ENCODE assay signal across 38 cellular contexts in genomic region chr9:130942679-130943078, GRCh38. TPM values are rescaled to one million over a fixed set of nuclear protein-coding genes. Genes with fewer than 3 reads are reported as not detected.
"Had no signal": no experiment of that assay in that cellular context is flagged by ENCODE, and none has a peak within 500 bp of the region (broad histone marks: within the 10 kb centered on the region; RNA-seq: fewer than 3 reads in every experiment).

No MANE protein-coding gene starts in this region.

- H3K27ac Mint-ChIP-seq: activated B cell treated with CpG ODN at 0.5 μM for 24 hours; activated CD4-positive, alpha-beta memory T cell treated with anti-CD3 and anti-CD28 coated beads for 36 hours; activated CD4-positive, alpha-beta T cell treated with anti-CD3 and anti-CD28 coated beads for 36 hours; activated CD4-positive, alpha-beta T cell treated with anti-CD3 and anti-CD28 coated beads, Interleukin-2, amount 10 ng/mL, durations not matched to agents 24 days and 14 days; activated CD8-positive, alpha-beta memory T cell treated with anti-CD3 and anti-CD28 coated beads, Interleukin-2, amount 10 ng/mL, durations not matched to agents 7 days and 5 days; activated CD8-positive, alpha-beta T cell treated with anti-CD3 and anti-CD28 coated beads, Interleukin-2, amount 10 ng/mL, durations not matched to agents 7 days and 5 days; activated naive CD4-positive, alpha-beta T cell treated with anti-CD3 and anti-CD28 coated beads for 36 hours; activated naive CD4-positive, alpha-beta T cell treated with anti-CD3 and anti-CD28 coated beads, Interleukin-2, amount 50 U/mL, for 24 hours; activated naive CD8-positive, alpha-beta T cell treated with anti-CD3 and anti-CD28 coated beads for 36 hours; activated naive CD8-positive, alpha-beta T cell treated with anti-CD3 and anti-CD28 coated beads, Interleukin-2, amount 50 U/mL, for 24 hours; activated T-helper 1 cell treated with anti-CD3 and anti-CD28 coated beads, Interleukin-12 subunit alpha, Interleukin-12 subunit beta, Interleukin-2, Interleukin-4 antibody, amounts not matched to agents 30 ng/mL and 10 ng/mL and 1 ng/mL, durations not matched to agents 14 hours and 24 hours and 36 hours; activated T-helper 2 cell treated with anti-CD3 and anti-CD28 coated beads, Interferon-gamma antibody, Interleukin-2, Interleukin-4, amounts not matched to agents 10 μg/mL and 5 μg/mL and 100 μg/mL, durations not matched to agents 14 hours and 24 hours and 36 hours; effector memory CD8-positive, alpha-beta T cell; T-helper 17 cell; T-helper 2 cell treated with Interferon-gamma antibody and Interleukin-4, amounts not matched to agents 5 μg/mL and 100 μg/mL, for 36 hours had no signal

- H3K9me3 Mint-ChIP-seq: activated B cell treated with CpG ODN at 0.5 μM for 24 hours; activated CD4-positive, alpha-beta memory T cell treated with anti-CD3 and anti-CD28 coated beads for 36 hours; activated CD4-positive, alpha-beta T cell treated with anti-CD3 and anti-CD28 coated beads, Interleukin-2, amount 10 ng/mL, durations not matched to agents 24 days and 14 days; activated naive CD4-positive, alpha-beta T cell treated with anti-CD3 and anti-CD28 coated beads for 36 hours; activated naive CD4-positive, alpha-beta T cell treated with anti-CD3 and anti-CD28 coated beads, Interleukin-2, amount 50 U/mL, for 24 hours; activated naive CD8-positive, alpha-beta T cell treated with anti-CD3 and anti-CD28 coated beads for 36 hours; activated naive CD8-positive, alpha-beta T cell treated with anti-CD3 and anti-CD28 coated beads, Interleukin-2, amount 50 U/mL, for 24 hours; activated T-helper 1 cell treated with anti-CD3 and anti-CD28 coated beads, Interleukin-12 subunit alpha, Interleukin-12 subunit beta, Interleukin-2, Interleukin-4 antibody, amounts not matched to agents 30 ng/mL and 10 ng/mL and 1 ng/mL, durations not matched to agents 14 hours and 24 hours and 36 hours; activated T-helper 2 cell treated with anti-CD3 and anti-CD28 coated beads, Interferon-gamma antibody, Interleukin-2, Interleukin-4, amounts not matched to agents 10 μg/mL and 5 μg/mL and 100 μg/mL, durations not matched to agents 14 hours and 24 hours and 36 hours; effector memory CD8-positive, alpha-beta T cell; T-helper 2 cell treated with Interferon-gamma antibody and Interleukin-4, amounts not matched to agents 5 μg/mL and 100 μg/mL, for 36 hours had no signal

- H3K36me3 Mint-ChIP-seq: activated CD4-positive, alpha-beta memory T cell treated with anti-CD3 and anti-CD28 coated beads for 36 hours; activated CD8-positive, alpha-beta memory T cell treated with anti-CD3 and anti-CD28 coated beads, Interleukin-2, amount 10 ng/mL, durations not matched to agents 7 days and 5 days; activated naive CD4-positive, alpha-beta T cell treated with anti-CD3 and anti-CD28 coated beads, Interleukin-2, amount 50 U/mL, for 24 hours; activated naive CD8-positive, alpha-beta T cell treated with anti-CD3 and anti-CD28 coated beads for 36 hours had no signal

- FAIRE-seq: colon had no signal

- H3K27ac ChIP-seq: adrenal gland, body of pancreas, esophagus muscularis mucosa, foreskin keratinocyte, gastrocnemius medialis, heart left ventricle, WERI-Rb-1 had no signal

- DNase-seq: activated B cell treated with CpG ODN at 0.5 μM for 24 hours; activated CD4-positive, alpha-beta memory T cell treated with anti-CD3 and anti-CD28 coated beads for 36 hours; activated CD4-positive, alpha-beta T cell treated with anti-CD3 and anti-CD28 coated beads for 36 hours; activated CD4-positive, alpha-beta T cell treated with anti-CD3 and anti-CD28 coated beads, Interleukin-2, amount 10 ng/mL, durations not matched to agents 24 days and 14 days; activated CD8-positive, alpha-beta memory T cell treated with anti-CD3 and anti-CD28 coated beads, Interleukin-2, amount 10 ng/mL, durations not matched to agents 7 days and 5 days; activated CD8-positive, alpha-beta memory T cell treated with anti-CD3 and anti-CD28 coated beads, Interleukin-2, amount 50 U/mL, for 4 hours; activated CD8-positive, alpha-beta T cell treated with anti-CD3 and anti-CD28 coated beads, Interleukin-2, amount 10 ng/mL, durations not matched to agents 7 days and 5 days; activated effector memory CD4-positive, alpha-beta T cell treated with anti-CD3 and anti-CD28 coated beads, Interleukin-2, amount 50 U/mL, for 16 hours; activated naive CD4-positive, alpha-beta T cell treated with anti-CD3 and anti-CD28 coated beads for 36 hours; activated naive CD8-positive, alpha-beta T cell treated with anti-CD3 and anti-CD28 coated beads for 36 hours; activated naive CD8-positive, alpha-beta T cell treated with anti-CD3 and anti-CD28 coated beads, Interleukin-2, amount 50 U/mL, for 24 hours; activated T-cell treated with anti-CD3 and anti-CD28 coated beads, Interleukin-2, amount 50 U/mL, for 1 hour; activated T-cell treated with anti-CD3 and anti-CD28 coated beads, Interleukin-2, amount 50 U/mL, for 48 hours; adrenal gland; body of pancreas; caudate nucleus; cortex of kidney; dermis blood vessel endothelial cell; effector CD4-positive, alpha-beta T cell; effector memory CD8-positive, alpha-beta T cell; erythroblast; foreskin keratinocyte; gastrocnemius medialis; glutamatergic neuron; heart left ventricle; T-helper 17 cell; T1000; WERI-Rb-1 had no signal

- ATAC-seq: activated CD4-positive, alpha-beta T cell treated with anti-CD3 and anti-CD28 coated beads for 36 hours; activated CD4-positive, CD25-positive, alpha-beta regulatory T cell treated with anti-CD3 and anti-CD28 coated beads, Interleukin-2, amount 50 U/mL, for 24 hours; activated CD8-positive, alpha-beta memory T cell treated with anti-CD3 and anti-CD28 coated beads, Interleukin-2, amount 10 ng/mL, durations not matched to agents 7 days and 5 days; activated CD8-positive, alpha-beta T cell treated with anti-CD3 and anti-CD28 coated beads, Interleukin-2, amount 10 ng/mL, durations not matched to agents 7 days and 5 days; activated naive CD8-positive, alpha-beta T cell treated with anti-CD3 and anti-CD28 coated beads, Interleukin-2, amount 50 U/mL, for 24 hours; body of pancreas; effector memory CD8-positive, alpha-beta T cell; foreskin keratinocyte; gastrocnemius medialis; heart left ventricle; T-helper 17 cell had no signal

- H3K36me3 ChIP-seq: adrenal gland, esophagus muscularis mucosa, gastrocnemius medialis, heart left ventricle, WERI-Rb-1 had no signal

- H3K9me3 ChIP-seq: adrenal gland, body of pancreas, esophagus muscularis mucosa, gastrocnemius medialis, heart left ventricle had no signal

- H3K4me3 ChIP-seq: adrenal gland, body of pancreas, esophagus muscularis mucosa, gastrocnemius medialis, heart left ventricle had no signal

- H3K4me3 Mint-ChIP-seq: activated B cell treated with CpG ODN at 0.5 μM for 24 hours; activated CD4-positive, alpha-beta memory T cell treated with anti-CD3 and anti-CD28 coated beads for 36 hours; activated CD4-positive, alpha-beta T cell treated with anti-CD3 and anti-CD28 coated beads for 36 hours; activated CD4-positive, alpha-beta T cell treated with anti-CD3 and anti-CD28 coated beads, Interleukin-2, amount 10 ng/mL, durations not matched to agents 24 days and 14 days; activated CD8-positive, alpha-beta memory T cell treated with anti-CD3 and anti-CD28 coated beads, Interleukin-2, amount 10 ng/mL, durations not matched to agents 7 days and 5 days; activated CD8-positive, alpha-beta T cell treated with anti-CD3 and anti-CD28 coated beads, Interleukin-2, amount 10 ng/mL, durations not matched to agents 7 days and 5 days; activated naive CD4-positive, alpha-beta T cell treated with anti-CD3 and anti-CD28 coated beads for 36 hours; activated naive CD4-positive, alpha-beta T cell treated with anti-CD3 and anti-CD28 coated beads, Interleukin-2, amount 50 U/mL, for 24 hours; activated naive CD8-positive, alpha-beta T cell treated with anti-CD3 and anti-CD28 coated beads for 36 hours; activated naive CD8-positive, alpha-beta T cell treated with anti-CD3 and anti-CD28 coated beads, Interleukin-2, amount 50 U/mL, for 24 hours; activated T-helper 1 cell treated with anti-CD3 and anti-CD28 coated beads, Interleukin-12 subunit alpha, Interleukin-12 subunit beta, Interleukin-2, Interleukin-4 antibody, amounts not matched to agents 30 ng/mL and 10 ng/mL and 1 ng/mL, durations not matched to agents 14 hours and 24 hours and 36 hours; effector memory CD8-positive, alpha-beta T cell; T-helper 17 cell; T-helper 2 cell treated with Interferon-gamma antibody and Interleukin-4, amounts not matched to agents 5 μg/mL and 100 μg/mL, for 36 hours had no signal

RNA-seq across cellular contexts. Expression of gene FIBCD1, which starts 3.6 kb away (rescaled TPM):
- total RNA-seq: activated B cell treated with CpG ODN at 0.5 μM for 24 hours; activated CD4-positive, alpha-beta memory T cell treated with anti-CD3 and anti-CD28 coated beads for 36 hours; activated CD4-positive, alpha-beta T cell treated with anti-CD3 and anti-CD28 coated beads for 36 hours; activated CD4-positive, alpha-beta T cell treated with anti-CD3 and anti-CD28 coated beads, Interleukin-2, amount 10 ng/mL, durations not matched to agents 24 days and 14 days; activated CD8-positive, alpha-beta memory T cell treated with anti-CD3 and anti-CD28 coated beads for 36 hours; activated CD8-positive, alpha-beta memory T cell treated with anti-CD3 and anti-CD28 coated beads, Interleukin-2, amount 10 ng/mL, durations not matched to agents 7 days and 5 days; activated CD8-positive, alpha-beta T cell treated with anti-CD3 and anti-CD28 coated beads, Interleukin-2, amount 10 ng/mL, durations not matched to agents 7 days and 5 days; activated naive CD4-positive, alpha-beta T cell treated with anti-CD3 and anti-CD28 coated beads for 36 hours; activated naive CD8-positive, alpha-beta T cell treated with anti-CD3 and anti-CD28 coated beads for 36 hours; activated T-helper 1 cell treated with anti-CD3 and anti-CD28 coated beads, Interleukin-12 subunit alpha, Interleukin-12 subunit beta, Interleukin-2, Interleukin-4 antibody, amounts not matched to agents 30 ng/mL and 10 ng/mL and 1 ng/mL, durations not matched to agents 14 hours and 24 hours and 36 hours; activated T-helper 2 cell treated with anti-CD3 and anti-CD28 coated beads, Interferon-gamma antibody, Interleukin-2, Interleukin-4, amounts not matched to agents 10 μg/mL and 5 μg/mL and 100 μg/mL, durations not matched to agents 14 hours and 24 hours and 36 hours; aorta; gastrocnemius medialis; T-helper 17 cell had no signal

RNA-seq across cellular contexts. Expression of gene QRFP, which starts 46.1 kb away (rescaled TPM):
- total RNA-seq: activated B cell treated with CpG ODN at 0.5 μM for 24 hours; activated CD4-positive, alpha-beta memory T cell treated with anti-CD3 and anti-CD28 coated beads for 36 hours; activated CD4-positive, alpha-beta T cell treated with anti-CD3 and anti-CD28 coated beads for 36 hours; activated CD4-positive, alpha-beta T cell treated with anti-CD3 and anti-CD28 coated beads, Interleukin-2, amount 10 ng/mL, durations not matched to agents 24 days and 14 days; activated CD8-positive, alpha-beta memory T cell treated with anti-CD3 and anti-CD28 coated beads for 36 hours; activated CD8-positive, alpha-beta memory T cell treated with anti-CD3 and anti-CD28 coated beads, Interleukin-2, amount 10 ng/mL, durations not matched to agents 7 days and 5 days; activated CD8-positive, alpha-beta T cell treated with anti-CD3 and anti-CD28 coated beads, Interleukin-2, amount 10 ng/mL, durations not matched to agents 7 days and 5 days; activated naive CD4-positive, alpha-beta T cell treated with anti-CD3 and anti-CD28 coated beads for 36 hours; activated naive CD8-positive, alpha-beta T cell treated with anti-CD3 and anti-CD28 coated beads for 36 hours; activated T-helper 1 cell treated with anti-CD3 and anti-CD28 coated beads, Interleukin-12 subunit alpha, Interleukin-12 subunit beta, Interleukin-2, Interleukin-4 antibody, amounts not matched to agents 30 ng/mL and 10 ng/mL and 1 ng/mL, durations not matched to agents 14 hours and 24 hours and 36 hours; activated T-helper 2 cell treated with anti-CD3 and anti-CD28 coated beads, Interferon-gamma antibody, Interleukin-2, Interleukin-4, amounts not matched to agents 10 μg/mL and 5 μg/mL and 100 μg/mL, durations not matched to agents 14 hours and 24 hours and 36 hours; adrenal gland; aorta; body of pancreas; chondrocyte; dermis blood vessel endothelial cell; esophagus muscularis mucosa; foreskin keratinocyte; gastrocnemius medialis; heart left ventricle; T-helper 17 cell had no signal
- polyA plus RNA-seq: adrenal gland, aorta, foreskin keratinocyte, heart left ventricle had no signal
